Comparison of ENCODE assay signal across 10 cellular contexts in the genomic region with DNA sequence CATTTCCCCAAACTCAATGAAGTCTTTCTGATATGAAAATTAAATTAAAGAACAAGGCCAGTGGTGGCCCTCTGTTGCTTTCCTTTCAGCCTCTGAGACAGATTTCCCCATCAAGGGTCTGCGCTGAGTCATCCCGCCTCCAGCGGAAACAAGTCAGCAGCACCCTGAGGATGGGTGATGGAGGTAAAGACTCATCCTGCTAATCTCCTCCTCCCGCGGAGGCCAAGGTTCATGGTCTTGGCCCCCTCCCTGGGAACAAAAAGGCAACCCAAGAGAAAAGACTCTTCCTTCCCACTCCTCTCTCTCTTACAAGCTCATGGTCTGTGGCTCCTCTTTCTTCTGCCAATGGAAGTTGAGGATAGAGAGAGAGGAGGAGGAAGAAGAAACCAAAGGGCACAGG. TPM values are rescaled to one million over a fixed set of nuclear protein-coding genes. Genes with fewer than 3 reads are reported as not detected.
A peak's percentile ranks its signal among the peaks of the same experiment; 100 is the strongest.
DNase-seq lines count a peak whose midpoint lies in the region; ATAC-seq, FAIRE-seq and TF ChIP-seq lines count a peak whose summit lies in the region.
"Had no signal": no experiment of that assay in that cellular context is flagged by ENCODE, and none has a peak within 500 bp of the region (broad histone marks: within the 10 kb centered on the region; RNA-seq: fewer than 3 reads in every experiment).

No MANE protein-coding gene starts in this region.

- ATAC-seq in PC-3, result no peak
- ATAC-seq: gastrocnemius medialis had no signal

- H3K4me1 ChIP-seq in astrocyte (ENCODE audit: insufficient read depth, low read length) (peaks cover 36% of the 10 kb centered on the region), PC-3 (ENCODE audit: insufficient read depth, low read length) (peaks cover 29% of the 10 kb centered on the region), mesendoderm (ENCODE audit: control insufficient read depth, low read depth, low read length) (peaks cover 1% of the 10 kb centered on the region)

- H3K18ac ChIP-seq in mesendoderm (ENCODE audit: low read length), result no peak overlapping the region

- H4K20me1 ChIP-seq in astrocyte (ENCODE audit: insufficient read depth, low read length) (no peaks in the 10 kb centered on the region), PC-3 (ENCODE audit: low read length) (no peaks in the 10 kb centered on the region)

- H3K27me3 Mint-ChIP-seq in astrocyte (ENCODE audit: low read depth, unreplicated experiment) (no peaks in the 10 kb centered on the region), Calu3 (ENCODE audit: unreplicated experiment) (no peaks in the 10 kb centered on the region)
- H3K27me3 Mint-ChIP-seq: T-cell had no signal

- no peak overlapping the region for H2BK120ac ChIP-seq in mesendoderm (ENCODE audit: low read depth, low read length)

- H3F3A ChIP-seq in PC-3 (ENCODE audit: low read length, unreplicated experiment), result no peaks in the 10 kb centered on the region

- no peak overlapping the region for H3K9ac ChIP-seq in astrocyte (ENCODE audit: low read length)
- H3K9ac ChIP-seq in PC-3 (ENCODE audit: low read length), result no peak overlapping the region
- no peak overlapping the region for H3K9ac ChIP-seq in mesendoderm (ENCODE audit: low read length)

- no peak overlapping the region for H3K4ac ChIP-seq in mesendoderm (ENCODE audit: low read depth, low read length)

- intact Hi-C loops in PC-3 (cut with micrococcal nuclease), result no loop called here
- intact Hi-C loops in Calu3 (cut with micrococcal nuclease; ENCODE audit: unreplicated experiment), result no loop called here

- H3K27ac ChIP-seq in astrocyte (ENCODE audit: low read depth, low read length), result peak overlapping the region; percentile 45
- H3K27ac ChIP-seq in PC-3 (ENCODE audit: low read length), result no peak overlapping the region
- no peak overlapping the region for H3K27ac ChIP-seq in mesendoderm (ENCODE audit: low read depth, low read length)
- H3K27ac ChIP-seq: gastrocnemius medialis had no signal

- no peak for TF ChIP-seq CTCF in astrocyte (IDR thresholded peaks at IDR 0.05; ENCODE audit: insufficient read depth, low read depth, low read length)
- TF ChIP-seq CTCF in PC-3 (conservative IDR thresholded peaks at IDR 0.05; ENCODE audit: low read depth, low read length), result no peak
- TF ChIP-seq CTCF in Calu3 (IDR thresholded peaks at IDR 0.05; ENCODE audit: unreplicated experiment), result no peak

- H2AFZ ChIP-seq in astrocyte (ENCODE audit: low read depth, low read length) (peak overlapping the region; percentile 42), PC-3 (ENCODE audit: low read length) (no peak overlapping the region)

- BruUV-seq in PC-3 (replicated peaks; lab: Mats Ljungman, UMichigan) (no TSS peak), Calu3 (replicated peaks; lab: Mats Ljungman, UMichigan) (no TSS peak)

- H3K27ac Mint-ChIP-seq in astrocyte (ENCODE audit: unreplicated experiment), result peak overlapping the region; percentile 35
- H3K27ac Mint-ChIP-seq in Calu3 (ENCODE audit: unreplicated experiment), result no peak overlapping the region

- H3K36me3 ChIP-seq in astrocyte (ENCODE audit: insufficient read depth, low read length) (no peaks in the 10 kb centered on the region), PC-3 (ENCODE audit: low read depth, low read length) (no peaks in the 10 kb centered on the region), mesendoderm (ENCODE audit: control insufficient read depth, insufficient read depth, low read length) (no peaks in the 10 kb centered on the region)
- H3K36me3 ChIP-seq: gastrocnemius medialis had no signal

- H3K79me2 ChIP-seq in astrocyte (ENCODE audit: insufficient read depth, low read length) (no peaks in the 10 kb centered on the region), PC-3 (ENCODE audit: low read length) (no peaks in the 10 kb centered on the region), mesendoderm (ENCODE audit: control insufficient read depth, insufficient read depth, low read length) (no peaks in the 10 kb centered on the region)

- WGBS in mesendoderm (ENCODE audit: extremely low coverage, insufficient coverage, low lambda C conversion rate), result no CpG with 5 or more reads among the region's 5 CpGs

- peak overlapping the region; percentile 52 for H3K4me2 ChIP-seq in astrocyte (ENCODE audit: low read length)
- no peak overlapping the region for H3K4me2 ChIP-seq in PC-3 (ENCODE audit: low read length)
- no peak overlapping the region for H3K4me2 ChIP-seq in mesendoderm (ENCODE audit: low read length)

- no peak overlapping the region for H2AK5ac ChIP-seq in mesendoderm (ENCODE audit: low read length)

- no peaks in the 10 kb centered on the region for H3K9me2 ChIP-seq in PC-3 (replicated peaks; ENCODE audit: low read length)

- H3K27me3 ChIP-seq in astrocyte (ENCODE audit: insufficient read depth, low read length), result no peaks in the 10 kb centered on the region
- H3K27me3 ChIP-seq in PC-3 (ENCODE audit: low read length), result no peaks in the 10 kb centered on the region
- H3K27me3 ChIP-seq in mesendoderm (ENCODE audit: insufficient read depth, low read length, poor library complexity), result no peaks in the 10 kb centered on the region
- H3K27me3 ChIP-seq: gastrocnemius medialis had no signal

- no peaks in the 10 kb centered on the region for H3K9me3 Mint-ChIP-seq in astrocyte (ENCODE audit: unreplicated experiment)
- no peaks in the 10 kb centered on the region for H3K9me3 Mint-ChIP-seq in Calu3 (ENCODE audit: low read depth, unreplicated experiment)
- H3K9me3 Mint-ChIP-seq: T-cell had no signal

- no peak overlapping the region for H3K4me3 Mint-ChIP-seq in astrocyte (ENCODE audit: unreplicated experiment)
- H3K4me3 Mint-ChIP-seq in Calu3 (ENCODE audit: low read depth, unreplicated experiment), result no peak overlapping the region
- H3K4me3 Mint-ChIP-seq: T-cell had no signal

- no peak overlapping the region for H2BK15ac ChIP-seq in mesendoderm (replicated peaks; ENCODE audit: low read depth)

- no peak overlapping the region for H3K23ac ChIP-seq in mesendoderm (ENCODE audit: low read length)

- no peak overlapping the region for H4K5ac ChIP-seq in mesendoderm (ENCODE audit: low read length)

- DNase-seq in Daoy (ENCODE audit: low read depth) (peak; percentile 45), astrocyte (ENCODE audit: low read depth) (peak; percentile 44), PC-3 (no peak), HuH-7.5 (ENCODE audit: low spot score) (no peak), Calu3 (no peak), mesendoderm (no peak)
- DNase-seq in activated CD4-positive, CD25-positive, alpha-beta regulatory T cell treated with anti-CD3 and anti-CD28 coated beads, Interleukin-2, amount 50 U/mL, for 72 hours, result peak; percentile 44
- peak; percentile 52 to 57 for DNase-seq in stimulated activated CD4-positive, alpha-beta T cell treated with anti-CD3 and anti-CD28 coated beads, Interleukin-1b, Interleukin-23, amount 100 ng/mL, for 4 hours (ENCODE audit: low read depth in 2 of 2)
- DNase-seq: gastrocnemius medialis had no signal

- no peaks in the 10 kb centered on the region for H3K79me1 ChIP-seq in mesendoderm (ENCODE audit: low read length)

- no peak for FAIRE-seq in astrocyte (lab: Jason Lieb, UNC)

- H3K36me3 Mint-ChIP-seq in astrocyte (ENCODE audit: low read depth, unreplicated experiment) (no peaks in the 10 kb centered on the region), Calu3 (ENCODE audit: insufficient read depth, unreplicated experiment) (peaks cover 2% of the 10 kb centered on the region)
- H3K36me3 Mint-ChIP-seq: T-cell had no signal

- H3K4me3 ChIP-seq in astrocyte (ENCODE audit: insufficient read depth, low read depth, low read length) (no peak overlapping the region), PC-3 (ENCODE audit: low read length) (no peak overlapping the region), mesendoderm (ENCODE audit: low read length) (no peak overlapping the region)
- H3K4me3 ChIP-seq: gastrocnemius medialis had no signal

- POLR2A ChIA-PET in PC-3 (lab: Charles Lee; ENCODE audit: unreplicated experiment), result no interaction called here

- H3K9me3 ChIP-seq in astrocyte (ENCODE audit: insufficient read depth, low read depth, low read length) (no peaks in the 10 kb centered on the region), PC-3 (ENCODE audit: low read length) (no peaks in the 10 kb centered on the region)
- H3K9me3 ChIP-seq: gastrocnemius medialis had no signal

- CTCF ChIA-PET in PC-3 (lab: Charles Lee), result no interaction called here
- CTCF ChIA-PET in Calu3 (lab: Charles Lee), result no interaction called here

- peaks cover 25% of the 10 kb centered on the region for H3K4me1 Mint-ChIP-seq in astrocyte (ENCODE audit: low read depth, unreplicated experiment)
- H3K4me1 Mint-ChIP-seq in Calu3 (ENCODE audit: low read depth, unreplicated experiment), result peaks cover 23% of the 10 kb centered on the region

- no peak overlapping the region for H2BK5ac ChIP-seq in mesendoderm (ENCODE audit: low read length)

- H3K56ac ChIP-seq in mesendoderm (ENCODE audit: low read length), result no peak overlapping the region

- H4K8ac ChIP-seq in mesendoderm (ENCODE audit: low read depth, low read length), result no peak overlapping the region

RNA-seq across cellular contexts. Expression of a gene that starts 9.0 kb away (rescaled TPM):
- total RNA-seq in Daoy (2014; rRNA removed; shearing (Covaris generic)), result 12.9 and 15.2 TPM in 2 replicates
- total RNA-seq in astrocyte (89.2 and 93.9 TPM in 2 replicates), PC-3 (2014; rRNA removed) (22.2 and 26.8 TPM in 2 replicates), Calu3 (2022) (75.2 and 75.3 TPM in 2 replicates)
- polyA plus RNA-seq in mesendoderm (2013, experiment 1 of 2), result 46.8 TPM
- polyA plus RNA-seq in mesendoderm (2013, experiment 2 of 2), result 43.6 TPM

RNA-seq across cellular contexts. Expression of a gene that starts 23.4 kb away (rescaled TPM):
- total RNA-seq in Daoy (2014; rRNA removed; shearing (Covaris generic)), result 10.6 and 16.1 TPM in 2 replicates
- total RNA-seq in astrocyte (11.3 and 12.5 TPM in 2 replicates), PC-3 (2014; rRNA removed) (27.4 and 34.8 TPM in 2 replicates), Calu3 (2022) (16.9 and 19.9 TPM in 2 replicates)
- polyA plus RNA-seq in mesendoderm (2013, experiment 1 of 2), result 15.2 TPM
- 15.3 TPM for polyA plus RNA-seq in mesendoderm (2013, experiment 2 of 2)

Comparison
In these comparisons a context has a peak if more than half of its experiments do, and no peak if none do; other contexts are left out.
1. DNase-seq: peak in Daoy (single experiment), activated CD4-positive, CD25-positive, alpha-beta regulatory T cell treated with anti-CD3 and anti-CD28 coated beads, Interleukin-2, amount 50 U/mL, for 72 hours (single experiment), astrocyte (single experiment) and stimulated activated CD4-positive, alpha-beta T cell treated with anti-CD3 and anti-CD28 coated beads, Interleukin-1b, Interleukin-23, amount 100 ng/mL, for 4 hours (2 of 2); none in PC-3 (single experiment), HuH-7.5 (single experiment), Calu3 (single experiment) and mesendoderm (single experiment).